In the genomic region with DNA sequence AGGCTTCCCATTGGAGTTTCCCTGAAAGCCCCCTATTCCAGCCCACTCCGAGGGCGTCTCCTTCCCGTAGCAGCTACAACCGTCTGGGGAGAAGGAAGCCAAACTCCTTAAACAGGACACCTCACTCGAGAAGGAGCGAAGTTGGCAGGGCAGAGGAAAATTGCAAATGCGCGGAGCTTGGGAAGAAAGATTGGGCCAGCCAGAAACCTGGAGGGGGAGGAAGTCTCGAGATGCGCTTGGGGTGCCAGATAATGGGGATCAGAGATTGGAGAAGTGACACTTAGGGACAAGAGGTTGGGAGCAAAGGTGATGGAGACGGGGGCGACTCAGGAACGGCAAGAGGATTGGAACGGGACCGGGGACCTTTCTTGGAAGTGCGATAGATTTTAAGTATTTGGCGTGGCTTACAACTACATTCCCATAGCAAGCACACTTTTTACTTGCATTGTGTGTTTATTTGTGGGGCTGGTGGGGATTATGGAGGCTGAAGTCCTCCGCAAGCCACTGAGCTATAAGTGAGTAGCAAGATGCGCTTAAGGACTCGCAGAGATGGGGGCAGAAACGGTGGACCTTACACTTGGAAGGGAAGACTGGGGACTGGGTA, we compare ENCODE assay signal across 9 cellular contexts. TPM values are rescaled to one million over a fixed set of nuclear protein-coding genes. Genes with fewer than 3 reads are reported as not detected.
A peak's percentile ranks its signal among the peaks of the same experiment; 100 is the strongest.
DNase-seq lines count a peak whose midpoint lies in the region; ATAC-seq and TF ChIP-seq lines count a peak whose summit lies in the region.
"Had no signal": no experiment of that assay in that cellular context is flagged by ENCODE, and none has a peak within 500 bp of the region (broad histone marks: within the 10 kb centered on the region; RNA-seq: fewer than 3 reads in every experiment).

No MANE protein-coding gene starts in this region.

- peak in 1 of 2 donors; percentile 6 for ATAC-seq in naive thymus-derived CD8-positive, alpha-beta T cell
- no peak for ATAC-seq in omental fat pad (ENCODE audit: low FRiP score)

- H3K27me3 ChIP-seq in Caco-2 (replicated peaks; ENCODE audit: control insufficient read depth, insufficient read depth, low read length): peaks cover 11% of the 10 kb centered on the region
- H3K27me3 ChIP-seq in HUES48 (ENCODE audit: control insufficient read depth, insufficient read depth, low read length): peaks cover 74% of the 10 kb centered on the region

- H3K27ac ChIP-seq in HUES48 (ENCODE audit: low read depth, low read length): no peak overlapping the region

- H3K9me3 ChIP-seq in Caco-2 (no peaks in the 10 kb centered on the region), HUES48 (ENCODE audit: control insufficient read depth, insufficient read depth, low read length) (no peaks in the 10 kb centered on the region)

- H3K36me3 Mint-ChIP-seq in Caco-2 (ENCODE audit: insufficient read depth, unreplicated experiment): no peaks in the 10 kb centered on the region
- no peaks in the 10 kb centered on the region for H3K36me3 Mint-ChIP-seq in MCF 10A (ENCODE audit: insufficient read depth, unreplicated experiment)
- H3K36me3 Mint-ChIP-seq in naive thymus-derived CD8-positive, alpha-beta T cell: peaks cover 0 to 5% (median 0%) of the 10 kb centered on the region in 3 donors

- peaks cover 32% of the 10 kb centered on the region for H3K27me3 Mint-ChIP-seq in Caco-2 (ENCODE audit: insufficient read depth, unreplicated experiment)
- H3K27me3 Mint-ChIP-seq in MCF 10A (ENCODE audit: insufficient read depth, unreplicated experiment): peaks cover 25% of the 10 kb centered on the region
- H3K27me3 Mint-ChIP-seq in naive thymus-derived CD8-positive, alpha-beta T cell: peaks cover 34 to 89% (median 61%) of the 10 kb centered on the region in 5 donors

- no TSS peak for BruUV-seq in Caco-2 (replicated peaks; lab: Mats Ljungman, UMichigan)
- BruUV-seq in MCF 10A (replicated peaks; lab: Mats Ljungman, UMichigan): TSS peak; percentile 41

- H3K4me3 Mint-ChIP-seq in Caco-2 (ENCODE audit: unreplicated experiment) (peak overlapping the region; percentile 85), MCF 10A (ENCODE audit: unreplicated experiment) (peak overlapping the region; percentile 80)
- peak overlapping the region; percentile 75 to 99 (median 89) for H3K4me3 Mint-ChIP-seq in naive thymus-derived CD8-positive, alpha-beta T cell

- H3K4me1 ChIP-seq in Caco-2 (peaks cover 12% of the 10 kb centered on the region; the same call in 1 of the 2 replicates), HUES48 (ENCODE audit: control insufficient read depth, insufficient read depth, low read length) (peaks cover 30% of the 10 kb centered on the region)

- POLR2A ChIA-PET in Caco-2 (lab: Charles Lee): no interaction called here
- POLR2A ChIA-PET in MCF 10A (lab: Yijun Ruan, JAX): interaction anchor here (0.6 to 3.0 kb wide), 8 partner anchors 14 to 604 kb away, joined by 3 to 18 read pairs (median 4); no protein-coding TSS in a partner anchor
- POLR2A ChIA-PET in naive thymus-derived CD8-positive, alpha-beta T cell (lab: Charles Lee): interaction anchor here (0.8 kb wide), 1 partner anchor 142 kb away, joined by 3 read pairs; a partner anchor contains a TSS

- H3K4me1 Mint-ChIP-seq in Caco-2 (ENCODE audit: low read depth, unreplicated experiment) (peaks cover 21% of the 10 kb centered on the region), MCF 10A (ENCODE audit: insufficient read depth, unreplicated experiment) (peaks cover 19% of the 10 kb centered on the region)
- H3K4me1 Mint-ChIP-seq in naive thymus-derived CD8-positive, alpha-beta T cell: peaks cover 17 to 41% (median 35%) of the 10 kb centered on the region in 4 donors

- TF ChIP-seq CTCF in Caco-2 (IDR thresholded peaks at IDR 0.05; ENCODE audit: insufficient read depth in 1 of 2, low read depth in 1 of 2, low read length in 1 of 2, severe bottlenecking in 1 of 2, unreplicated experiment in 1 of 2) (no peak), MCF 10A (IDR thresholded peaks at IDR 0.05; ENCODE audit: unreplicated experiment) (no peak), omental fat pad (IDR thresholded peaks at IDR 0.05) (no peak)

- peak overlapping the region; percentile 34 for H3K27ac Mint-ChIP-seq in Caco-2 (ENCODE audit: unreplicated experiment)
- H3K27ac Mint-ChIP-seq in MCF 10A (ENCODE audit: low read depth, unreplicated experiment): no peak overlapping the region
- peak overlapping the region in 4 of 10 donors; percentile 10 to 53 (median 36) for H3K27ac Mint-ChIP-seq in naive thymus-derived CD8-positive, alpha-beta T cell

- DNase-seq in Caco-2 (no peak), MCF 10A (ENCODE audit: unreplicated experiment) (no peak), SIG-M5 (lab: John Stamatoyannopoulos, UW) (no peak), GOT3 (lab: John Stamatoyannopoulos, UW) (no peak), omental fat pad (ENCODE audit: low spot score) (no peak), NCI-H524 treated with DMSO at 0.1 percent for 48 hours (lab: John Stamatoyannopoulos, UW) (no peak)
- DNase-seq in naive thymus-derived CD8-positive, alpha-beta T cell: no peak

- H3K36me3 ChIP-seq in Caco-2 (ENCODE audit: control insufficient read depth, insufficient read depth, low read length) (no peaks in the 10 kb centered on the region), HUES48 (ENCODE audit: control insufficient read depth, insufficient read depth, low read length) (no peaks in the 10 kb centered on the region)

- H3K9ac ChIP-seq in HUES48 (ENCODE audit: low read depth, low read length): 0 out of 2 replicates have a peak overlapping the region, but pooled peaks have one; percentile 70

- H3K9me3 Mint-ChIP-seq in Caco-2 (ENCODE audit: unreplicated experiment) (no peaks in the 10 kb centered on the region), MCF 10A (ENCODE audit: unreplicated experiment) (no peaks in the 10 kb centered on the region)
- H3K9me3 Mint-ChIP-seq in naive thymus-derived CD8-positive, alpha-beta T cell: no peaks in the 10 kb centered on the region

- intact Hi-C loops in Caco-2 (cut with micrococcal nuclease; ENCODE audit: unreplicated experiment): loop anchor here (2.0 to 10.0 kb wide), 2 partner anchors 142 to 176 kb away; a partner anchor contains a TSS
- intact Hi-C loops in MCF 10A (cut with micrococcal nuclease): loop anchor here (5.0 to 10.0 kb wide), 2 partner anchors 63 to 146 kb away; a partner anchor contains a TSS

- H3K4me3 ChIP-seq in Caco-2 (ENCODE audit: low read depth, low read length): peak overlapping the region; percentile 37
- peak overlapping the region; percentile 78 for H3K4me3 ChIP-seq in HUES48 (ENCODE audit: low read depth, low read length)

- CTCF ChIA-PET in Caco-2 (lab: Charles Lee) (interaction anchor here (0.6 to 1.4 kb wide), 4 partner anchors 11 to 153 kb away, joined by 3 to 9 read pairs (median 4); no protein-coding TSS in a partner anchor), MCF 10A (lab: Yijun Ruan, JAX) (interaction anchor here (0.5 to 2.0 kb wide), 14 partner anchors 11 to 179 kb away, joined by 3 to 9 read pairs (median 4); no protein-coding TSS in a partner anchor)

RNA-seq across cellular contexts. Expression of a gene that starts 0.9 kb away (rescaled TPM):
- total RNA-seq in Caco-2 (2022): 0.61 and 1.3 TPM in 2 replicates
- 2.6 and 3.0 TPM in 2 replicates for total RNA-seq in MCF 10A (2022)
- under 1 TPM; 0.13 to 0.30 TPM for total RNA-seq in naive thymus-derived CD8-positive, alpha-beta T cell
- not detected for polyA plus RNA-seq in naive thymus-derived CD8-positive, alpha-beta T cell
- total RNA-seq in omental fat pad: under 1 TPM in 1 of 4 donors, not detected in 3; 0.06 TPM
- total RNA-seq: T-helper 1 cell treated with Interleukin-12 subunit alpha and Interleukin-12 subunit beta and Interleukin-4 antibody, amounts not matched to agents 30 ng/mL and 1 ng/mL, for 36 hours had no signal

RNA-seq across cellular contexts. Expression of a gene that starts 30.4 kb away (rescaled TPM):
- 12.2 and 12.3 TPM in 2 replicates for total RNA-seq in Caco-2 (2022)
- total RNA-seq in MCF 10A (2022): 24.2 and 24.8 TPM in 2 replicates
- total RNA-seq in naive thymus-derived CD8-positive, alpha-beta T cell: 10 to 100 TPM; 17.0 to 18.3 TPM
- polyA plus RNA-seq in naive thymus-derived CD8-positive, alpha-beta T cell: 1 to 10 TPM; 5.3 to 9.0 (median 6.4) TPM
- 10 to 100 TPM in 3 of 4 donors, 1 to 10 TPM in 1; 8.9 to 21.6 (median 12.2) TPM for total RNA-seq in omental fat pad
